ENCODE assay signal across 8 cellular contexts in genomic region chr11:101128571-101129202, GRCh38. TPM values are rescaled to one million over a fixed set of nuclear protein-coding genes. Genes with fewer than 3 reads are reported as not detected.
DNase-seq lines count a peak whose midpoint lies in the region; TF ChIP-seq lines count a peak whose summit lies in the region.

No MANE protein-coding gene starts in this region.

- no peak for TF ChIP-seq RAD21 in liver (IDR thresholded peaks at IDR 0.05)

- H3F3A ChIP-seq in smooth muscle cell (ENCODE audit: low read depth): no peaks in the 10 kb centered on the region

- peak overlapping the region; percentile 67 for H2AFZ ChIP-seq in smooth muscle cell (ENCODE audit: low read depth)

- H3K4me1 ChIP-seq in duodenal mucosa (ENCODE audit: control insufficient read depth in 1 of 2, insufficient read depth in 2 of 2, low read length in 2 of 2): no peaks in the 10 kb centered on the region
- H3K4me1 ChIP-seq in liver (ENCODE audit: control insufficient read depth in 4 of 4, insufficient read depth in 4 of 4, low read length in 3 of 4): peaks cover 10 to 30% (median 25%) of the 10 kb centered on the region in 4 donors
- peaks cover 2% of the 10 kb centered on the region for H3K4me1 ChIP-seq in smooth muscle cell (ENCODE audit: low read depth)

- no peaks in the 10 kb centered on the region for H4K20me1 ChIP-seq in smooth muscle cell (ENCODE audit: low read depth)

- H3K79me2 ChIP-seq in smooth muscle cell (ENCODE audit: low read depth): no peaks in the 10 kb centered on the region

- H3K27me3 ChIP-seq in duodenal mucosa (ENCODE audit: control insufficient read depth in 1 of 2, insufficient read depth in 2 of 2, low read length in 2 of 2) (peaks cover 15 to 37% of the 10 kb centered on the region in 2 donors), liver (ENCODE audit: control insufficient read depth in 4 of 4, insufficient read depth in 4 of 4, low read length in 3 of 4) (peaks cover 0 to 18% (median 5%) of the 10 kb centered on the region in 4 donors), smooth muscle cell (ENCODE audit: low read depth) (peaks cover 94% of the 10 kb centered on the region)

- DNase-seq in HPDE6-E6E7 (ENCODE audit: extremely low spot score): peak; percentile 1
- no peak for DNase-seq in smooth muscle cell (lab: John Stamatoyannopoulos, UW; ENCODE audit: unreplicated experiment)
- no peak for DNase-seq in NCI-H446 treated with DMSO at 0.1 percent for 48 hours (lab: John Stamatoyannopoulos, UW)
- DNase-seq in activated CD4-positive, alpha-beta T cell treated with anti-CD3 and anti-CD28 coated beads for 4 hours: no peak
- no peak for DNase-seq in UCSD-AML1 (lab: John Stamatoyannopoulos, UW; ENCODE audit: unreplicated experiment)
- DNase-seq in NCI-H128 (lab: John Stamatoyannopoulos, UW; ENCODE audit: unreplicated experiment): no peak

- no peaks in the 10 kb centered on the region for H3K9me3 ChIP-seq in duodenal mucosa (ENCODE audit: control insufficient read depth in 1 of 2, low read length in 2 of 2)
- H3K9me3 ChIP-seq in liver (ENCODE audit: control insufficient read depth in 4 of 4, low read length in 3 of 4): no peaks in the 10 kb centered on the region
- H3K9me3 ChIP-seq in smooth muscle cell (replicated peaks; ENCODE audit: low read depth): no peaks in the 10 kb centered on the region

- H3K36me3 ChIP-seq in duodenal mucosa (ENCODE audit: control insufficient read depth in 1 of 2, insufficient read depth in 2 of 2, low read length in 2 of 2): no peaks in the 10 kb centered on the region
- no peaks in the 10 kb centered on the region for H3K36me3 ChIP-seq in liver (ENCODE audit: control insufficient read depth in 4 of 4, insufficient read depth in 3 of 4, low read depth in 1 of 4, low read length in 3 of 4)
- H3K36me3 ChIP-seq in smooth muscle cell (ENCODE audit: low read depth): no peaks in the 10 kb centered on the region

- H3K9ac ChIP-seq in duodenal mucosa (ENCODE audit: low read depth in 1 of 2, low read length in 2 of 2) (no peak overlapping the region), liver (ENCODE audit: low read depth in 1 of 2, low read length in 2 of 2) (no peak overlapping the region), smooth muscle cell (ENCODE audit: low read depth) (no peak overlapping the region)

- peak overlapping the region; percentile 30 to 40 for H3K4me3 ChIP-seq in duodenal mucosa (ENCODE audit: low read depth in 1 of 2, low read length in 2 of 2)
- peak overlapping the region in 2 of 3 donors; percentile 57 to 73 for H3K4me3 ChIP-seq in liver (ENCODE audit: low read depth in 1 of 3, low read length in 3 of 3)
- peak overlapping the region; percentile 62 for H3K4me3 ChIP-seq in smooth muscle cell

- no peak for TF ChIP-seq CTCF in liver (IDR thresholded peaks at IDR 0.05; ENCODE audit: low read depth, low read length, missing input control)
- no peak for TF ChIP-seq CTCF in smooth muscle cell (IDR thresholded peaks at IDR 0.05; ENCODE audit: borderline replicate concordance, insufficient read depth, poor library complexity, severe bottlenecking)

- H3K4me2 ChIP-seq in smooth muscle cell: peak overlapping the region; percentile 87

- WGBS in liver: 5% methylated on average over 38 of the region's 38 CpGs
- WGBS in smooth muscle cell (ENCODE audit: low lambda C conversion rate): 7% methylated on average over 35 of the region's 38 CpGs

- no peak overlapping the region for H3K27ac ChIP-seq in duodenal mucosa (ENCODE audit: low read depth, low read length)
- no peak overlapping the region for H3K27ac ChIP-seq in liver (ENCODE audit: low read depth in 1 of 2, low read length in 2 of 2)
- H3K27ac ChIP-seq in smooth muscle cell (ENCODE audit: low read depth): no peak overlapping the region

TF ChIP-seq in liver, 16 proteins besides CTCF, POLR2A, EP300 and RAD21:
- TF ChIP-seq, protein P1, sequence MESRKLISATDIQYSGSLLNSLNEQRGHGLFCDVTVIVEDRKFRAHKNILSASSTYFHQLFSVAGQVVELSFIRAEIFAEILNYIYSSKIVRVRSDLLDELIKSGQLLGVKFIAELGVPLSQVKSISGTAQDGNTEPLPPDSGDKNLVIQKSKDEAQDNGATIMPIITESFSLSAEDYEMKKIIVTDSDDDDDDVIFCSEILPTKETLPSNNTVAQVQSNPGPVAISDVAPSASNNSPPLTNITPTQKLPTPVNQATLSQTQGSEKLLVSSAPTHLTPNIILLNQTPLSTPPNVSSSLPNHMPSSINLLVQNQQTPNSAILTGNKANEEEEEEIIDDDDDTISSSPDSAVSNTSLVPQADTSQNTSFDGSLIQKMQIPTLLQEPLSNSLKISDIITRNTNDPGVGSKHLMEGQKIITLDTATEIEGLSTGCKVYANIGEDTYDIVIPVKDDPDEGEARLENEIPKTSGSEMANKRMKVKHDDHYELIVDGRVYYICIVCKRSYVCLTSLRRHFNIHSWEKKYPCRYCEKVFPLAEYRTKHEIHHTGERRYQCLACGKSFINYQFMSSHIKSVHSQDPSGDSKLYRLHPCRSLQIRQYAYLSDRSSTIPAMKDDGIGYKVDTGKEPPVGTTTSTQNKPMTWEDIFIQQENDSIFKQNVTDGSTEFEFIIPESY (IDR thresholded peaks at IDR 0.05): no peak
- TF ChIP-seq HNF4A (conservative IDR thresholded peaks at IDR 0.05) (no peak), TAF1 (conservative IDR thresholded peaks at IDR 0.05) (no peak), FOXA1 (IDR thresholded peaks at IDR 0.05) (no peak), MAX (IDR thresholded peaks at IDR 0.05) (no peak), FOXA2 (IDR thresholded peaks at IDR 0.05) (no peak)
TF ChIP-seq in liver: peak in this region for 0.

RNA-seq across cellular contexts. Expression of gene PGR, which starts 0.9 kb away (rescaled TPM):
- total RNA-seq in liver (under 1 TPM in 1 of 2 donors, not detected in 1; 0.17 TPM), smooth muscle cell (0.72 and 0.85 TPM in 2 replicates)
- polyA plus RNA-seq in liver (under 1 TPM; 0.04 to 0.16 TPM), smooth muscle cell (0.27 and 0.51 TPM in 2 replicates)
